8 cellular contexts compared by ENCODE assay signal in the genomic region with DNA sequence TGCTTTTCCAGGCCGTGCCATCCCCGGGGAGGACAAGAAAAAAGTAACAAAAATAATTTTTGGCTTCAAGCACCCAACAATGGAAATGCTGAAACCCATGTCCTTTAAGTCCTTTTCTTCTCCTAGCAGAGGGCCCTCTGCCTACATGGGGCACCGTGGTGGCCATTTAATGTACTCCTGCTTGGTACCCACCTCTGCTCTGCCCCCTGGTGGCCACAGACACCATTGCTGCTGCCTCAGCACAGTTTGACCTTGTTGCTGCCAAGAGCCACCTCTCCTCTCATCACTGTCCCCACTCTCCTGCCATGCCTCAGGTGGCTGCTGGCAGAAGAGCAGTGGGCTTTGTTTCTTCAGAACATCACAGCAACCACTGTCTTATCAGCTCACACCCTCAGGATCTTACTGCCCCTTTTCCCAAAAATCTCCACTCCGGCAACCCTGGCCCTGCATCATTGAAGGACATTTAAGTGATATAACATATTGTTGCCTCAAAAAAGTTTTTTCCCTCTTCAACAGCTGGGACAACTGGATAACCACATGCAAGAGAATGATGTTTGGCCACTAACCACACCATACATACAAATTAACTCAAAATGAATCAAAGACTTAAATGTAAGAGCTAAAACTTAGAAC. TPM values are rescaled to one million over a fixed set of nuclear protein-coding genes. Genes with fewer than 3 reads are reported as not detected.
DNase-seq lines count a peak whose midpoint lies in the region; ATAC-seq, FAIRE-seq and TF ChIP-seq lines count a peak whose summit lies in the region.

No MANE protein-coding gene starts in this region.

- 32 to 46% methylated on average over 4 of the region's 4 CpGs for WGBS in pancreas, 2 donors
- 49 to 56% methylated on average over 3 to 4 of the region's 4 CpGs for WGBS in transverse colon (ENCODE audit: low coverage in 1 of 2), 2 donors

- H3K4me3 ChIP-seq in MM.1S (ENCODE audit: low read length) (no peak overlapping the region), SJSA1 (no peak overlapping the region), pancreas (no peak overlapping the region), transverse colon (no peak overlapping the region)

- H3K36me3 ChIP-seq in MM.1S (replicated peaks; ENCODE audit: insufficient read depth, low read length) (no peaks in the 10 kb centered on the region), SJSA1 (no peaks in the 10 kb centered on the region), pancreas (no peaks in the 10 kb centered on the region), transverse colon (no peaks in the 10 kb centered on the region)

- peaks cover 26% of the 10 kb centered on the region for H3K79me2 ChIP-seq in MM.1S (ENCODE audit: low read length)

- peak overlapping the region; percentile 3; the same call in 1 of the 2 replicates for H3K4me2 ChIP-seq in MM.1S (ENCODE audit: low read depth, low read length)

- H3F3A ChIP-seq in MM.1S (ENCODE audit: insufficient read depth, low read length): peaks cover 19% of the 10 kb centered on the region

- H4K20me1 ChIP-seq in MM.1S (ENCODE audit: insufficient read depth, low read length): no peaks in the 10 kb centered on the region

- no peaks in the 10 kb centered on the region for H3K9me2 ChIP-seq in MM.1S (replicated peaks; ENCODE audit: insufficient read depth, low read length)

- ATAC-seq in GM21576 (IDR thresholded peaks at IDR 0.05; ENCODE audit: unreplicated experiment) (peak; percentile 82), pancreas (peak; percentile 99 to 100 (median 99))

- no peak for TF ChIP-seq POLR2A in transverse colon (IDR thresholded peaks at IDR 0.05)

- intact Hi-C loops in pancreas (cut with DNase I): loop anchor here in 2 of 3 donors (5.0 to 10.0 kb wide), 3 partner anchors 239 to 293 kb away; no protein-coding TSS in a partner anchor
- intact Hi-C loops in transverse colon (cut with DNase I; ENCODE audit: low total_unique reads): loop anchor here (5.0 kb wide), 1 partner anchor 293 kb away; no protein-coding TSS in a partner anchor

- H2AFZ ChIP-seq in MM.1S (ENCODE audit: low read length): no peak overlapping the region

- FAIRE-seq in pancreas (lab: Jason Lieb, UNC): no peak

- H3K4me1 ChIP-seq in MM.1S (ENCODE audit: low read length) (peaks cover 41% of the 10 kb centered on the region), SJSA1 (replicated peaks) (peaks cover 13% of the 10 kb centered on the region), pancreas (no peaks in the 10 kb centered on the region), transverse colon (peaks cover 0 to 8% (median 0%) of the 10 kb centered on the region in 4 donors)

- H3K27ac ChIP-seq in MM.1S (ENCODE audit: low read length) (no peak overlapping the region), SJSA1 (no peak overlapping the region), pancreas (no peak overlapping the region), transverse colon (no peak overlapping the region)

- no peak overlapping the region for H3K9ac ChIP-seq in MM.1S (ENCODE audit: low read length)

- DNase-seq in DMS 273 (lab: John Stamatoyannopoulos, UW; ENCODE audit: unreplicated experiment) (peak; percentile 89), MM.1S (peak; percentile 80), SJSA1 (ENCODE audit: low read depth in 1 of 2, low spot score in 2 of 2) (peak; percentile 51 to 86), activated gamma-delta T cell treated with Interleukin-2 at 50 U/mL for 16 hours (peak; percentile 85), globus pallidus (ENCODE audit: low spot score) (peak; percentile 88), pancreas (peak; percentile 80 to 94 (median 90)), transverse colon (peak; percentile 92)

- no peak for TF ChIP-seq EP300 in transverse colon (IDR thresholded peaks at IDR 0.05; ENCODE audit: low read depth)

- in situ Hi-C loops in transverse colon (cut with MboI; ENCODE audit: low pct_ligation_motif_present in 1 of 4, low pct_unique_long_range_greater_than_20kb in 1 of 4, low sequenced_read_pairs in 3 of 4): loop anchor here in 3 of 4 donors (5.0 to 25.0 kb wide), 5 partner anchors 57 to 301 kb away; no protein-coding TSS in a partner anchor

- TF ChIP-seq CTCF in MM.1S (IDR thresholded peaks at IDR 0.05; ENCODE audit: low read length) (peak; percentile 90), pancreas (IDR thresholded peaks at IDR 0.05) (peak; percentile 93 to 97 (median 96)), transverse colon (IDR thresholded peaks at IDR 0.05) (peak; percentile 91 to 97 (median 96))

- H3K27me3 ChIP-seq in MM.1S (replicated peaks; ENCODE audit: insufficient read depth, low read length): no peaks in the 10 kb centered on the region
- H3K27me3 ChIP-seq in SJSA1 (replicated peaks): no peaks in the 10 kb centered on the region
- no peaks in the 10 kb centered on the region for H3K27me3 ChIP-seq in pancreas
- no peaks in the 10 kb centered on the region for H3K27me3 ChIP-seq in transverse colon

- H3K9me3 ChIP-seq in MM.1S (replicated peaks; ENCODE audit: insufficient read depth, low read length) (no peaks in the 10 kb centered on the region), SJSA1 (replicated peaks) (no peaks in the 10 kb centered on the region), pancreas (no peaks in the 10 kb centered on the region), transverse colon (no peaks in the 10 kb centered on the region)

RNA-seq across cellular contexts. Expression of gene ARMC2, which starts 12.9 kb away (rescaled TPM):
- 0.71 and 1.9 TPM in 2 replicates for total RNA-seq in SJSA1 (2014; rRNA removed; shearing (Covaris generic))
- total RNA-seq in pancreas (1 to 10 TPM; 2.3 to 4.1 (median 2.5) TPM), transverse colon (1 to 10 TPM; 2.0 to 7.5 (median 3.0) TPM)
- 1 to 10 TPM; 1.4 to 2.5 TPM for polyA plus RNA-seq in pancreas
